Comparison of ENCODE assay signal across 23 cellular contexts in genomic region chr4:101008503-101008902, GRCh38.
"Had no signal": no experiment of that assay in that cellular context is flagged by ENCODE, and none has a peak within 500 bp of the region (broad histone marks: within the 10 kb centered on the region; RNA-seq: fewer than 3 reads in every experiment).

No MANE protein-coding gene starts in this region.

- H3K27me3 ChIP-seq: esophagus squamous epithelium, right atrium auricular region, sigmoid colon, suprapubic skin, transverse colon, vagina had no signal

- H3K4me1 ChIP-seq: left ventricle myocardium inferior, lower lobe of right lung, prostate gland, right atrium auricular region, vagina had no signal

- H3K27ac ChIP-seq: coronary artery, esophagus squamous epithelium, left ventricle myocardium inferior, lower lobe of right lung, prostate gland, right atrium auricular region, sigmoid colon, suprapubic skin, transverse colon, vagina had no signal

- H3K27ac Mint-ChIP-seq: immature natural killer cell; naive thymus-derived CD8-positive, alpha-beta T cell; nephron progenitor cell; stimulated activated memory B cell treated with anti-CD40 and anti-IgM and Interleukin-4, amounts not matched to agents 10 μg/mL and 1 μg/mL and 100 μg/mL, for 72 hours; stimulated activated naive CD8-positive, alpha-beta T cell treated with anti-CD3 and anti-CD28 coated beads, Interleukin-15, Interleukin-2, amounts not matched to agents 100 ng/mL and 50 ng/mL, for 24 hours had no signal

- H3K4me1 Mint-ChIP-seq: nephron progenitor cell had no signal

- ATAC-seq: left colon; lower lobe of right lung; naive thymus-derived CD8-positive, alpha-beta T cell; stimulated activated memory B cell treated with anti-CD40 and anti-IgM and Interleukin-4, amounts not matched to agents 10 μg/mL and 1 μg/mL and 100 μg/mL, for 72 hours had no signal

- H3K27me3 Mint-ChIP-seq: stimulated activated memory B cell treated with anti-CD40 and anti-IgM and Interleukin-4, amounts not matched to agents 10 μg/mL and 1 μg/mL and 100 μg/mL, for 72 hours; stimulated activated naive CD8-positive, alpha-beta T cell treated with anti-CD3 and anti-CD28 coated beads, Interleukin-15, Interleukin-2, amounts not matched to agents 100 ng/mL and 50 ng/mL, for 24 hours had no signal

- H3K9me3 ChIP-seq: esophagus squamous epithelium, prostate gland, sigmoid colon, suprapubic skin, transverse colon, vagina had no signal

- DNase-seq: dermis blood vessel endothelial cell; effector memory CD4-positive, alpha-beta T cell; esophagus squamous epithelium; hypothalamus; immature natural killer cell; islet precursor cell; kidney glomerular epithelial cell; left colon; left ventricle myocardium inferior; lower lobe of right lung; naive thymus-derived CD8-positive, alpha-beta T cell; nephron progenitor cell; nucleus accumbens; sigmoid colon; stimulated activated CD4-positive, alpha-beta T cell treated with anti-CD3 and anti-CD28 coated beads, Interleukin-4, amount 100 ng/mL, for 4 hours; transverse colon had no signal

- H3K36me3 ChIP-seq: esophagus squamous epithelium, left ventricle myocardium inferior, lower lobe of right lung, prostate gland, right atrium auricular region, sigmoid colon, suprapubic skin, transverse colon, vagina had no signal

- H3K4me3 ChIP-seq: coronary artery, esophagus squamous epithelium, left ventricle myocardium inferior, lower lobe of right lung, prostate gland, right atrium auricular region, sigmoid colon, suprapubic skin, transverse colon, vagina had no signal

- H3K4me3 Mint-ChIP-seq: immature natural killer cell; naive thymus-derived CD8-positive, alpha-beta T cell; nephron progenitor cell; stimulated activated memory B cell treated with anti-CD40 and anti-IgM and Interleukin-4, amounts not matched to agents 10 μg/mL and 1 μg/mL and 100 μg/mL, for 72 hours; stimulated activated naive CD8-positive, alpha-beta T cell treated with anti-CD3 and anti-CD28 coated beads, Interleukin-15, Interleukin-2, amounts not matched to agents 100 ng/mL and 50 ng/mL, for 24 hours had no signal

- H3K9me3 Mint-ChIP-seq: nephron progenitor cell had no signal
